In the genomic region with DNA sequence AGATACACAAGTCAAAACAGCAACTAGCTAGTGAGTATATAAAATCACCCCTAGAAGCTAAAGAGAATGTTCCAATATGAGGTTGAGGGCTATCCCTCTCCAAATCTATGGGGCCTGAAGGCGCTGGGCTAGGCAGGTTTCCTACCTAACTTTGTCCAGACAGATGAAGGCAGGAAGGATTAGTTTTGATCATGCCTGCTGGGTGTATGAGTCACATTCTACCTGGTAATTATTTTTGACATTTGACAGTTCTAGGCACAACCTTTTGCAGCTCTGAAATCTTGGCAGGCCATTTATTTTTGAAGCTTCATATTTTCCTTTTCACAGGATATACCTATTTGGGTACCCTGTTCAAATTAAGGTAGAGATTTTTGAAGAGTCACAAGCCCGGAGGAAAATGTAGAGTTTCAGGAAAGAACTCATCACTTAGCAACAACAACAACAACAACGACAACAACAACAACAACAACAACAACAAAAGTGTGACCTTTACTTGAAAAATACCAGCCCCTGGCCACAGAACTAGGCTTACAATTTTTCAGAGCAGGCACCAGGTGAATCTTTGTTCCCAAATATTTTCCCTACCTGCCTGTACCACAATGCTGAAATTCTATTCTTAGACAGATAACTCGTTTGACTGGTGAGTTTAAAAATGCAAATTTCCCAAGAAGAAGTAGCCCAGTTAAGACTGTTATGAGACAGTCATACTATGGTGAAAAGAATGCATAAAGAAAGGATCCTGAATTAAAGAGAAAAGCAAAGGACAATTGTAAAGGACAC, we compare ENCODE assay signal across 1 cellular context.
TF ChIP-seq lines count a peak whose summit lies in the region.

No MANE protein-coding gene starts in this region.

TF ChIP-seq in GM23338, 12 proteins besides CTCF, POLR2A, EP300 and RAD21 (continued from another document):
- TF ChIP-seq, protein P1, sequence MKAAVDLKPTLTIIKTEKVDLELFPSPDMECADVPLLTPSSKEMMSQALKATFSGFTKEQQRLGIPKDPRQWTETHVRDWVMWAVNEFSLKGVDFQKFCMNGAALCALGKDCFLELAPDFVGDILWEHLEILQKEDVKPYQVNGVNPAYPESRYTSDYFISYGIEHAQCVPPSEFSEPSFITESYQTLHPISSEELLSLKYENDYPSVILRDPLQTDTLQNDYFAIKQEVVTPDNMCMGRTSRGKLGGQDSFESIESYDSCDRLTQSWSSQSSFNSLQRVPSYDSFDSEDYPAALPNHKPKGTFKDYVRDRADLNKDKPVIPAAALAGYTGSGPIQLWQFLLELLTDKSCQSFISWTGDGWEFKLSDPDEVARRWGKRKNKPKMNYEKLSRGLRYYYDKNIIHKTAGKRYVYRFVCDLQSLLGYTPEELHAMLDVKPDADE (IDR thresholded peaks at IDR 0.05) = no peak
- TF ChIP-seq ZNF331 (CRISPR knock-in tag; IDR thresholded peaks at IDR 0.05; ENCODE audit: low read depth) = no peak
- TF ChIP-seq, protein P2, sequence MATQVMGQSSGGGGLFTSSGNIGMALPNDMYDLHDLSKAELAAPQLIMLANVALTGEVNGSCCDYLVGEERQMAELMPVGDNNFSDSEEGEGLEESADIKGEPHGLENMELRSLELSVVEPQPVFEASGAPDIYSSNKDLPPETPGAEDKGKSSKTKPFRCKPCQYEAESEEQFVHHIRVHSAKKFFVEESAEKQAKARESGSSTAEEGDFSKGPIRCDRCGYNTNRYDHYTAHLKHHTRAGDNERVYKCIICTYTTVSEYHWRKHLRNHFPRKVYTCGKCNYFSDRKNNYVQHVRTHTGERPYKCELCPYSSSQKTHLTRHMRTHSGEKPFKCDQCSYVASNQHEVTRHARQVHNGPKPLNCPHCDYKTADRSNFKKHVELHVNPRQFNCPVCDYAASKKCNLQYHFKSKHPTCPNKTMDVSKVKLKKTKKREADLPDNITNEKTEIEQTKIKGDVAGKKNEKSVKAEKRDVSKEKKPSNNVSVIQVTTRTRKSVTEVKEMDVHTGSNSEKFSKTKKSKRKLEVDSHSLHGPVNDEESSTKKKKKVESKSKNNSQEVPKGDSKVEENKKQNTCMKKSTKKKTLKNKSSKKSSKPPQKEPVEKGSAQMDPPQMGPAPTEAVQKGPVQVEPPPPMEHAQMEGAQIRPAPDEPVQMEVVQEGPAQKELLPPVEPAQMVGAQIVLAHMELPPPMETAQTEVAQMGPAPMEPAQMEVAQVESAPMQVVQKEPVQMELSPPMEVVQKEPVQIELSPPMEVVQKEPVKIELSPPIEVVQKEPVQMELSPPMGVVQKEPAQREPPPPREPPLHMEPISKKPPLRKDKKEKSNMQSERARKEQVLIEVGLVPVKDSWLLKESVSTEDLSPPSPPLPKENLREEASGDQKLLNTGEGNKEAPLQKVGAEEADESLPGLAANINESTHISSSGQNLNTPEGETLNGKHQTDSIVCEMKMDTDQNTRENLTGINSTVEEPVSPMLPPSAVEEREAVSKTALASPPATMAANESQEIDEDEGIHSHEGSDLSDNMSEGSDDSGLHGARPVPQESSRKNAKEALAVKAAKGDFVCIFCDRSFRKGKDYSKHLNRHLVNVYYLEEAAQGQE (IDR thresholded peaks at IDR 0.05; ENCODE audit: unreplicated experiment) = no peak
- no peak for TF ChIP-seq EZH2phosphoT487 (IDR thresholded peaks at IDR 0.05; ENCODE audit: unreplicated experiment)
